Comparison of ENCODE assay signal across 8 cellular contexts in genomic region chr17:55717898-55718735, GRCh38. TPM values are rescaled to one million over a fixed set of nuclear protein-coding genes. Genes with fewer than 3 reads are reported as not detected.
DNase-seq lines count a peak whose midpoint lies in the region; ATAC-seq and TF ChIP-seq lines count a peak whose summit lies in the region.

No MANE protein-coding gene starts in this region.

- intact Hi-C loops in activated B cell treated with CpG ODN at 0.5 μM for 24 hours (cut with micrococcal nuclease): loop anchor here (1.0 to 2.0 kb wide), 2 partner anchors 115 to 192 kb away; no protein-coding TSS in a partner anchor

- peaks cover 20% of the 10 kb centered on the region for H3K4me1 ChIP-seq in BE2C

- peak; percentile 86 for TF ChIP-seq CTCF in BE2C (IDR thresholded peaks at IDR 0.05; ENCODE audit: low read depth, low read length)
- peak; percentile 85 for TF ChIP-seq CTCF in activated B cell treated with CpG ODN at 0.5 μM for 24 hours (IDR thresholded peaks at IDR 0.05)

- H3K36me3 ChIP-seq in BE2C: no peaks in the 10 kb centered on the region

- CTCF ChIA-PET in activated B cell treated with CpG ODN at 0.5 μM for 24 hours (lab: Charles Lee): interaction anchor here (0.7 to 7.2 kb wide), 19 partner anchors 8 to 370 kb away, joined by 3 to 96 read pairs (median 5); no protein-coding TSS in a partner anchor

- no peaks in the 10 kb centered on the region for H3K27me3 ChIP-seq in BE2C

- DNase-seq in BE2C: peak; percentile 85
- DNase-seq in NCI-H2227 (lab: John Stamatoyannopoulos, UW; ENCODE audit: unreplicated experiment): peak; percentile 86
- peak; percentile 38 for DNase-seq in activated B cell treated with CpG ODN at 0.5 μM for 24 hours
- peak; percentile 20 to 21 for DNase-seq in central memory CD8-positive, alpha-beta T cell (ENCODE audit: low spot score in 2 of 2)
- peak; percentile 81 for DNase-seq in left lobe of liver (ENCODE audit: low spot score)
- peak; percentile 65 for DNase-seq in stimulated activated CD4-positive, alpha-beta T cell treated with anti-CD3 and anti-CD28 coated beads, Interleukin-4, amount 100 ng/mL, for 1 hour

- H3K4me3 Mint-ChIP-seq in activated B cell treated with CpG ODN at 0.5 μM for 24 hours: no peak overlapping the region
- no peak overlapping the region for H3K4me3 Mint-ChIP-seq in central memory CD8-positive, alpha-beta T cell
- no peak overlapping the region for H3K4me3 Mint-ChIP-seq in activated T-helper 17 cell treated with anti-CD3 and anti-CD28 coated beads, Interleukin-2, amount 50 U/mL, for 72 hours

- H3K36me3 Mint-ChIP-seq in activated B cell treated with CpG ODN at 0.5 μM for 24 hours (ENCODE audit: low read depth): no peaks in the 10 kb centered on the region
- H3K36me3 Mint-ChIP-seq in central memory CD8-positive, alpha-beta T cell (ENCODE audit: insufficient read depth): no peaks in the 10 kb centered on the region
- no peaks in the 10 kb centered on the region for H3K36me3 Mint-ChIP-seq in activated T-helper 17 cell treated with anti-CD3 and anti-CD28 coated beads, Interleukin-2, amount 50 U/mL, for 72 hours (ENCODE audit: low read depth)

- H3K4me1 Mint-ChIP-seq in activated B cell treated with CpG ODN at 0.5 μM for 24 hours: no peaks in the 10 kb centered on the region
- no peaks in the 10 kb centered on the region for H3K4me1 Mint-ChIP-seq in central memory CD8-positive, alpha-beta T cell
- no peaks in the 10 kb centered on the region for H3K4me1 Mint-ChIP-seq in activated T-helper 17 cell treated with anti-CD3 and anti-CD28 coated beads, Interleukin-2, amount 50 U/mL, for 72 hours

- ATAC-seq in GM21515 (IDR thresholded peaks at IDR 0.05; ENCODE audit: unreplicated experiment) (peak; percentile 59), activated B cell treated with CpG ODN at 0.5 μM for 24 hours (ENCODE audit: low read depth) (peak; percentile 64), left lobe of liver (peak; percentile 96)
- no peak for ATAC-seq in central memory CD8-positive, alpha-beta T cell (replicated peaks; ENCODE audit: extremely low read depth, poor library complexity, severe bottlenecking)
- no peak for ATAC-seq in activated T-helper 17 cell treated with anti-CD3 and anti-CD28 coated beads, Interleukin-2, amount 50 U/mL, for 72 hours (replicated peaks)

- no peak overlapping the region for H3K4me3 ChIP-seq in BE2C (ENCODE audit: low read depth, low read length)

- POLR2A ChIA-PET in activated B cell treated with CpG ODN at 0.5 μM for 24 hours (lab: Charles Lee): no interaction called here

- no peaks in the 10 kb centered on the region for H3K9me3 Mint-ChIP-seq in activated B cell treated with CpG ODN at 0.5 μM for 24 hours
- H3K9me3 Mint-ChIP-seq in central memory CD8-positive, alpha-beta T cell: no peaks in the 10 kb centered on the region
- no peaks in the 10 kb centered on the region for H3K9me3 Mint-ChIP-seq in activated T-helper 17 cell treated with anti-CD3 and anti-CD28 coated beads, Interleukin-2, amount 50 U/mL, for 72 hours

- peaks cover 16% of the 10 kb centered on the region for H3K27me3 Mint-ChIP-seq in activated B cell treated with CpG ODN at 0.5 μM for 24 hours
- peaks cover 40% of the 10 kb centered on the region for H3K27me3 Mint-ChIP-seq in central memory CD8-positive, alpha-beta T cell
- peaks cover 25% of the 10 kb centered on the region for H3K27me3 Mint-ChIP-seq in activated T-helper 17 cell treated with anti-CD3 and anti-CD28 coated beads, Interleukin-2, amount 50 U/mL, for 72 hours

- H3K27ac Mint-ChIP-seq in activated B cell treated with CpG ODN at 0.5 μM for 24 hours: no peak overlapping the region
- no peak overlapping the region for H3K27ac Mint-ChIP-seq in central memory CD8-positive, alpha-beta T cell (ENCODE audit: low read depth)
- no peak overlapping the region for H3K27ac Mint-ChIP-seq in activated T-helper 17 cell treated with anti-CD3 and anti-CD28 coated beads, Interleukin-2, amount 50 U/mL, for 72 hours

- no peaks in the 10 kb centered on the region for H3K9me3 ChIP-seq in BE2C

RNA-seq across cellular contexts. Expression of gene TMEM100, which starts 4.5 kb away (rescaled TPM):
- 8.4 TPM for polyA plus RNA-seq in BE2C (2012; ENCODE audit: insufficient read depth, insufficient read length, low read depth)
- total RNA-seq in activated B cell treated with CpG ODN at 0.5 μM for 24 hours (not detected in 2 replicates), left lobe of liver (7.0 TPM)
- not detected for total RNA-seq in activated T-helper 17 cell treated with anti-CD3 and anti-CD28 coated beads, Interleukin-2, amount 50 U/mL, for 72 hours

RNA-seq across cellular contexts. Expression of gene PCTP, which starts 32.7 kb away (rescaled TPM):
- 24.6 TPM for polyA plus RNA-seq in BE2C (2012; ENCODE audit: insufficient read depth, insufficient read length, low read depth)
- total RNA-seq in activated B cell treated with CpG ODN at 0.5 μM for 24 hours (8.0 and 9.0 TPM in 2 replicates), left lobe of liver (74.1 TPM)
- 10 to 100 TPM; 12.8 to 14.7 TPM for total RNA-seq in activated T-helper 17 cell treated with anti-CD3 and anti-CD28 coated beads, Interleukin-2, amount 50 U/mL, for 72 hours

Comparison
In these comparisons a context has a peak if more than half of its experiments do, and no peak if none do; other contexts are left out.
1. DNase-seq: peak in every context shown above with its lines; median percentile 86 in NCI-H2227; 85 in BE2C; 81 in left lobe of liver; 65 in stimulated activated CD4-positive, alpha-beta T cell treated with anti-CD3 and anti-CD28 coated beads, Interleukin-4, amount 100 ng/mL, for 1 hour; 38 in activated B cell treated with CpG ODN at 0.5 μM for 24 hours; 20 in central memory CD8-positive, alpha-beta T cell.
2. ATAC-seq: peak in GM21515 (single experiment), activated B cell treated with CpG ODN at 0.5 μM for 24 hours (single experiment) and left lobe of liver (single experiment); none in central memory CD8-positive, alpha-beta T cell (single experiment) and activated T-helper 17 cell treated with anti-CD3 and anti-CD28 coated beads, Interleukin-2, amount 50 U/mL, for 72 hours (single experiment).